Comparison of ENCODE assay signal across 8 cellular contexts in the genomic region with DNA sequence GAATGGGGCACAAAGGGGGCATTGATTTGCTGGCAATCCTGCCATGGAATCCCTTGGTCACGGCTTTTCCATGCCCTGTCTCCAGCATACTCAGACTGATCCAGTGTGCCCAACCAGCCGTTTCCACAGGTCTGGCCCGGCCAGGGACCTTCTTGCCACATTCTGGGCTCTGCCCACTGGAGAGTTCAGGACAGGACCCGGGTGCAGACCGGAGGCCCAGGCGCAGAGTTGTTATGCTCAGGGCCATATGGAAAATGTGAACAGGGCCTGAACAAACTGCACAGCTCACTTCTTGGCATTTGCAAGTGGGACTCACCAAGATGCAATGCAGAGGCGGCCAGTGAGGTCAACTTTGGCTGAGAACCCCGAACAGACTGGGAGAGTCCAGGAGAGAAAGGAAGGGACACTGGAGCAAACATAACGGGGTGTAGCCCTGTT. TPM values are rescaled to one million over a fixed set of nuclear protein-coding genes. Genes with fewer than 3 reads are reported as not detected.
DNase-seq lines count a peak whose midpoint lies in the region; ATAC-seq and TF ChIP-seq lines count a peak whose summit lies in the region.

No MANE protein-coding gene starts in this region.

- intact Hi-C loops in heart right ventricle (cut with DNase I) = loop anchor here in 2 of 10 donors (5.0 kb wide), 1 partner anchor 49 kb away; no protein-coding TSS in a partner anchor

- H3K27ac ChIP-seq in heart right ventricle (peak overlapping the region; percentile 57 to 90 (median 82)), rectal smooth muscle tissue (ENCODE audit: low read depth, low read length) (peak overlapping the region; percentile 84)

- H3K27me3 ChIP-seq in adipocyte (replicated peaks; ENCODE audit: control insufficient read depth, insufficient read depth, low read length) (no peaks in the 10 kb centered on the region), heart right ventricle (no peaks in the 10 kb centered on the region), rectal smooth muscle tissue (ENCODE audit: control insufficient read depth, insufficient read depth, low read length) (no peaks in the 10 kb centered on the region)

- no peaks in the 10 kb centered on the region for H3K9me3 ChIP-seq in adipocyte (ENCODE audit: control insufficient read depth, low read length)
- no peaks in the 10 kb centered on the region for H3K9me3 ChIP-seq in heart right ventricle

- WGBS in heart right ventricle, 2 donors = 13 to 28% methylated on average over 9 of the region's 9 CpGs

- DNase-seq in EH (ENCODE audit: low read depth) (peak; percentile 97), adipocyte (ENCODE audit: low read depth) (peak; percentile 95), heart right ventricle (peak; percentile 80 to 86), NCI-H446 treated with DMSO at 0.1 percent for 48 hours (lab: John Stamatoyannopoulos, UW) (no peak)

- H3K36me3 ChIP-seq in adipocyte (ENCODE audit: control insufficient read depth, insufficient read depth, low read length, severe bottlenecking) (no peaks in the 10 kb centered on the region), heart right ventricle (no peaks in the 10 kb centered on the region), rectal smooth muscle tissue (ENCODE audit: control insufficient read depth, insufficient read depth, low read length) (no peaks in the 10 kb centered on the region)

- H3K9ac ChIP-seq in adipocyte (ENCODE audit: low read length) = peak overlapping the region; percentile 88
- no peak overlapping the region for H3K9ac ChIP-seq in rectal smooth muscle tissue (ENCODE audit: low read length)

- H3K4me3 ChIP-seq in adipocyte (ENCODE audit: low read length) (peak overlapping the region; percentile 61), heart right ventricle (no peak overlapping the region), rectal smooth muscle tissue (ENCODE audit: low read length) (no peak overlapping the region)

- no peak for TF ChIP-seq CTCF in heart right ventricle (IDR thresholded peaks at IDR 0.05)

- peaks cover 54% of the 10 kb centered on the region for H3K4me1 ChIP-seq in adipocyte (ENCODE audit: control insufficient read depth, insufficient read depth, low read length)
- peaks cover 0 to 44% (median 24%) of the 10 kb centered on the region in 9 donors for H3K4me1 ChIP-seq in heart right ventricle
- peaks cover 22% of the 10 kb centered on the region for H3K4me1 ChIP-seq in rectal smooth muscle tissue (ENCODE audit: control insufficient read depth, insufficient read depth, low read length)

- peak; percentile 86 to 97 (median 90) for ATAC-seq in heart right ventricle
- no peak for ATAC-seq in HG02610 (IDR thresholded peaks at IDR 0.05; ENCODE audit: unreplicated experiment)
- no peak for ATAC-seq in GM19467 (IDR thresholded peaks at IDR 0.05; ENCODE audit: unreplicated experiment)
- ATAC-seq in HG03354 (IDR thresholded peaks at IDR 0.05; ENCODE audit: poor library complexity, severe bottlenecking, unreplicated experiment) = no peak

RNA-seq across cellular contexts. Expression of gene ASAP2, which starts 15.5 kb away (rescaled TPM):
- 10 to 100 TPM in 9 of 10 donors, 1 to 10 TPM in 1; 9.9 to 16.2 (median 11.8) TPM for total RNA-seq in heart right ventricle
- 10 to 100 TPM in 1 of 2 donors, 1 to 10 TPM in 1; 5.4 to 17.3 TPM for polyA plus RNA-seq in heart right ventricle

Comparison
In these comparisons a context has a peak if more than half of its experiments do, and no peak if none do; other contexts are left out.
1. ATAC-seq: peak in heart right ventricle (8 of 8); none in HG02610 (single experiment), GM19467 (single experiment) and HG03354 (single experiment).